In the genomic region with DNA sequence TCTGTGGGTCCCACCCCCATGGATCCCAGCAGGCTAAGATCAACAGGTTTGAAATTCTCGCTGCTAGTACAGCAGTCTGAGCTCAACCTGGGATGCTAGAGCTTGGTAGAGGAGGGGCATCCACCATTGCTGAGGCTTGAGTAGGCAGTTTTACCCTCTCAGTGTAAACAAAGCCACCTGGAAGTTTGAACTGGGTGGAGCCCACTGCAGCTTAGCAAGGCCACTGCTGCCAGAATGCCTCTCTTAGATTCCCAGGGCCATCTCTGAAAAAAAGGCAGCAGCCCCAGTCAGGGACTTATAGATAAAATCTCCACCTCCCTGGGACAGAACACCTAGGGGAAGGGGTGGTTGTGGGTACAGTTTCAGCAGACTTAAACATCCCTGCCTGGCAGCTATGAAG, we compare ENCODE assay signal across 20 cellular contexts.
DNase-seq lines count a peak whose midpoint lies in the region; ATAC-seq, FAIRE-seq and TF ChIP-seq lines count a peak whose summit lies in the region.
"Had no signal": no experiment of that assay in that cellular context is flagged by ENCODE, and none has a peak within 500 bp of the region (broad histone marks: within the 10 kb centered on the region; RNA-seq: fewer than 3 reads in every experiment).

No MANE protein-coding gene starts in this region.

- ATAC-seq in GM21381 (IDR thresholded peaks at IDR 0.05; ENCODE audit: unreplicated experiment), result no peak
- ATAC-seq: T-cell had no signal

- no peak overlapping the region for H3K18ac ChIP-seq in H1 (ENCODE audit: extremely low read depth, low read length)

- H4K8ac ChIP-seq in H1 (ENCODE audit: extremely low read depth, insufficient read depth, low read length), result no peak overlapping the region

- peak overlapping the region; percentile 44; the same call in 1 of the 2 replicates for H2AFZ ChIP-seq in H1 (ENCODE audit: low read length)
- H2AFZ ChIP-seq: PC-9 had no signal

- no peak overlapping the region for H4K5ac ChIP-seq in H1 (ENCODE audit: insufficient read length, low read depth, low read length)

- no peaks in the 10 kb centered on the region for H3K23me2 ChIP-seq in H1 (ENCODE audit: low read depth, low read length)

- H3K9me3 ChIP-seq in H1 (ENCODE audit: insufficient read depth in 2 of 2, low read depth in 1 of 2, low read length in 1 of 2), result no peaks in the 10 kb centered on the region
- H3K9me3 ChIP-seq: BE2C had no signal

- no peak overlapping the region for H3K14ac ChIP-seq in H1 (ENCODE audit: insufficient read length)

- no peak overlapping the region for H2BK5ac ChIP-seq in H1 (ENCODE audit: low read depth, low read length)

- TF ChIP-seq POLR2A in H1 (IDR thresholded peaks at IDR 0.05; ENCODE audit: control extremely low read depth in 1 of 2, low read depth in 2 of 2, low read length in 2 of 2), result no peak
- TF ChIP-seq POLR2A in GM12892 (IDR thresholded peaks at IDR 0.05; ENCODE audit: low read depth, low read length), result no peak

- FAIRE-seq in H1 (lab: Jason Lieb, UNC) (no peak), GM12892 (lab: Jason Lieb, UNC) (no peak)
- FAIRE-seq: G401.6, GM18507 had no signal

- H3K9ac ChIP-seq in H1 (replicated peaks in 1 of 4; ENCODE audit: extremely low read depth in 1 of 4, low read depth in 3 of 4, low read length in 3 of 4), result no peak overlapping the region

- no peak overlapping the region for H3K27ac ChIP-seq in H1 (ENCODE audit: low read depth, low read length)
- H3K27ac ChIP-seq: PC-9, RWPE1 had no signal

- TF ChIP-seq CTCF in H1 (IDR thresholded peaks at IDR 0.05; ENCODE audit: control extremely low read depth in 1 of 3, insufficient read depth in 1 of 3, low read depth in 1 of 3, low read length in 3 of 3), result no peak

- H3K23ac ChIP-seq in H1 (ENCODE audit: insufficient read length), result no peak overlapping the region

- no peak overlapping the region for H2BK12ac ChIP-seq in H1 (ENCODE audit: low read depth, low read length)

- DNase-seq in NCI-H748 (lab: John Stamatoyannopoulos, UW; ENCODE audit: unreplicated experiment) (peak; percentile 57), NCI-H748 treated with DMSO at 0.1 percent for 48 hours (lab: John Stamatoyannopoulos, UW) (no peak), NCI-H146 treated with DMSO at 0.1 percent for 48 hours (lab: John Stamatoyannopoulos, UW; ENCODE audit: unreplicated experiment) (peak; percentile 9), H1 (ENCODE audit: low read depth in 1 of 2, low spot score in 2 of 2) (no peak), GM12892 (ENCODE audit: insufficient read length) (no peak)
- no peak for DNase-seq in stimulated activated CD4-positive, alpha-beta T cell treated with anti-CD3 and anti-CD28 coated beads, Interleukin-2, amount 100 ng/mL, for 48 hours
- DNase-seq: BE2C; CD4-positive, CD25-positive, alpha-beta regulatory T cell; H9; HFFc6; Kasumi-1; NCI-H1436 treated with DMSO at 0.1 percent for 48 hours; NCI-H2029 treated with DMSO at 0.1 percent for 48 hours; SIG-M5; T-cell had no signal

- no peak overlapping the region for H3K4me2 ChIP-seq in H1 (ENCODE audit: insufficient read depth in 1 of 2, low read depth in 2 of 2, low read length in 2 of 2)
- H3K4me2 ChIP-seq: PC-9 had no signal

- no peaks in the 10 kb centered on the region for H3K27me3 ChIP-seq in H1 (replicated peaks in 1 of 4; ENCODE audit: control insufficient read depth in 3 of 4, extremely low read depth in 1 of 4, insufficient read depth in 3 of 4, low read length in 3 of 4)
- H3K27me3 ChIP-seq: BE2C had no signal

- H3K4me1 ChIP-seq in H1 (replicated peaks in 1 of 4; ENCODE audit: control insufficient read depth in 3 of 4, insufficient read depth in 4 of 4, low read length in 3 of 4), result no peaks in the 10 kb centered on the region
- H3K4me1 ChIP-seq: BE2C had no signal

- H3K36me3 ChIP-seq in H1 (ENCODE audit: control insufficient read depth in 2 of 4, insufficient read depth in 4 of 4, low read length in 3 of 4), result no peaks in the 10 kb centered on the region
- H3K36me3 ChIP-seq: BE2C had no signal

- no peak overlapping the region for H2AK5ac ChIP-seq in H1 (ENCODE audit: low read depth, low read length)

- H2BK20ac ChIP-seq in H1 (ENCODE audit: low read length), result no peak overlapping the region

- no peak for TF ChIP-seq RAD21 in H1 (IDR thresholded peaks at IDR 0.05 in 1 of 2, conservative IDR thresholded peaks at IDR 0.05 in 1 of 2; ENCODE audit: low read depth in 2 of 2, low read length in 2 of 2)

- H4K20me1 ChIP-seq in H1 (replicated peaks in 1 of 2; ENCODE audit: control insufficient read depth in 1 of 2, insufficient read depth in 2 of 2, low read length in 2 of 2), result no peaks in the 10 kb centered on the region

- H3K4ac ChIP-seq in H1 (replicated peaks; ENCODE audit: insufficient read length, low read depth, low read length), result no peak overlapping the region

- CTCF ChIA-PET in H1 (lab: Charles Lee; ENCODE audit: partially characterized antibody), result interaction anchor here (0.7 to 0.8 kb wide), 2 partner anchors 28 to 69 kb away, joined by 3 to 5 read pairs; no protein-coding TSS in a partner anchor

- H4K91ac ChIP-seq in H1 (replicated peaks; ENCODE audit: insufficient read length, low read length), result no peak overlapping the region

- H3K79me2 ChIP-seq in H1 (ENCODE audit: control insufficient read depth in 1 of 2, insufficient read depth in 2 of 2, low read length in 2 of 2), result no peaks in the 10 kb centered on the region

- H3K56ac ChIP-seq in H1 (replicated peaks; ENCODE audit: insufficient read length, low read depth, low read length), result no peak overlapping the region

- POLR2A ChIA-PET in H1 (lab: Charles Lee; ENCODE audit: partially characterized antibody), result no interaction called here

- no peak overlapping the region for H3K4me3 ChIP-seq in H1 (ENCODE audit: extremely low read depth in 1 of 4, insufficient read depth in 2 of 4, low read depth in 3 of 4, low read length in 4 of 4)
- H3K4me3 ChIP-seq: PC-9 had no signal

- H2BK120ac ChIP-seq in H1 (replicated peaks; ENCODE audit: low read depth, low read length), result no peak overlapping the region

- H3K79me1 ChIP-seq in H1 (ENCODE audit: low read depth, low read length), result no peaks in the 10 kb centered on the region

- WGBS in H1 (ENCODE audit: extremely low coverage in 1 of 2, insufficient coverage in 1 of 2, insufficient read length in 1 of 2, insufficient replicate concordance in 2 of 2, low coverage in 1 of 2, low lambda C conversion rate in 2 of 2, missing lambda C conversion rate in 1 of 2), 2 experiments, result 83% methylated on average over 1 of the region's 1 CpG; no CpG with 5 or more reads in 1 of the 2 experiments

- no peak overlapping the region for H2BK15ac ChIP-seq in H1 (ENCODE audit: low read length)

- no peak for TF ChIP-seq EP300 in H1 (IDR thresholded peaks at IDR 0.05; ENCODE audit: borderline replicate concordance in 1 of 2, low read depth in 2 of 2, low read length in 2 of 2)

TF ChIP-seq in H1, 55 proteins besides CTCF, POLR2A, EP300 and RAD21 (continues in another document):
- TF ChIP-seq HDAC6 (IDR thresholded peaks at IDR 0.05; ENCODE audit: low read depth, low read length), result no peak

Comparison
In these comparisons a context has a peak if more than half of its experiments do, and no peak if none do; other contexts are left out.
1. DNase-seq: peak in NCI-H748 (single experiment) and NCI-H146 treated with DMSO at 0.1 percent for 48 hours (single experiment); none in NCI-H748 treated with DMSO at 0.1 percent for 48 hours (single experiment), H1 (0 of 2), GM12892 (single experiment) and stimulated activated CD4-positive, alpha-beta T cell treated with anti-CD3 and anti-CD28 coated beads, Interleukin-2, amount 100 ng/mL, for 48 hours (0 of 2).